Comparison of ENCODE assay signal across 27 cellular contexts in the genomic region with DNA sequence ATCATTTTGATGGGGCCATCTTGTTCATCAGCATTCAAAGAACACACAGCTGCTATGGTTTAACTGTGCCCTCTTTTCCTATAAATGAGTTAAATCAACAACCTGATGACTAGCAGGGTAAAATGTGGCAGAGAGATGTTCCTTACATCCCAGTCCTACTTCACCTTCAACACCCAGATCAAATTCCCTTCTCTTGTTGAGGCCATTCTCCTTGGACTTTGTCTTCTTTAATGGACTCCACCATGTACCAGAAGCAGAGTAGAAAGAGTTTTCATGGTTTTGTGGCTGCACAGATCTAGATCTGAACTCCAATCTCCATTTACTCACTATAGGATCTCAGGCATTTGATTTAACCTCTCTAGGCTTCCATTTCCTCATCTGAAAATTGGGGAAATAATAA. TPM values are rescaled to one million over a fixed set of nuclear protein-coding genes. Genes with fewer than 3 reads are reported as not detected.
"Had no signal": no experiment of that assay in that cellular context is flagged by ENCODE, and none has a peak within 500 bp of the region (broad histone marks: within the 10 kb centered on the region; RNA-seq: fewer than 3 reads in every experiment).

No MANE protein-coding gene starts in this region.

- H3K9me3 Mint-ChIP-seq: activated B cell treated with CpG ODN at 0.5 μM for 24 hours; activated CD4-positive, alpha-beta T cell treated with anti-CD3 and anti-CD28 coated beads, Interleukin-2, amount 10 ng/mL, durations not matched to agents 24 days and 14 days; activated naive CD4-positive, alpha-beta T cell treated with anti-CD3 and anti-CD28 coated beads, Interleukin-2, amount 50 U/mL, for 24 hours; activated T-cell treated with anti-CD3 and anti-CD28 coated beads, Interleukin-2, amount 50 U/mL, for 24 hours; activated T-helper 1 cell treated with anti-CD3 and anti-CD28 coated beads, Interleukin-12 subunit alpha, Interleukin-12 subunit beta, Interleukin-2, Interleukin-4 antibody, amounts not matched to agents 30 ng/mL and 10 ng/mL and 1 ng/mL, durations not matched to agents 14 hours and 24 hours and 36 hours; brain had no signal

- H3K4me3 ChIP-seq: ascending aorta, MG63 had no signal

- H3K4me1 ChIP-seq: ascending aorta had no signal

- H3K4me3 Mint-ChIP-seq: activated B cell treated with CpG ODN at 0.5 μM for 24 hours; activated CD4-positive, alpha-beta T cell treated with anti-CD3 and anti-CD28 coated beads, Interleukin-2, amount 10 ng/mL, durations not matched to agents 24 days and 14 days; activated CD8-positive, alpha-beta memory T cell treated with anti-CD3 and anti-CD28 coated beads, Interleukin-2, amount 10 ng/mL, durations not matched to agents 7 days and 5 days; activated naive CD4-positive, alpha-beta T cell treated with anti-CD3 and anti-CD28 coated beads, Interleukin-2, amount 50 U/mL, for 24 hours; activated T-cell treated with anti-CD3 and anti-CD28 coated beads, Interleukin-2, amount 50 U/mL, for 24 hours; activated T-helper 1 cell treated with anti-CD3 and anti-CD28 coated beads, Interleukin-12 subunit alpha, Interleukin-12 subunit beta, Interleukin-2, Interleukin-4 antibody, amounts not matched to agents 30 ng/mL and 10 ng/mL and 1 ng/mL, durations not matched to agents 14 hours and 24 hours and 36 hours; brain; T-helper 17 cell had no signal

- H3K9me3 ChIP-seq: ascending aorta, MG63 had no signal

- H3K27me3 ChIP-seq: ascending aorta, MG63 had no signal

- H3K36me3 Mint-ChIP-seq: activated CD8-positive, alpha-beta memory T cell treated with anti-CD3 and anti-CD28 coated beads, Interleukin-2, amount 10 ng/mL, durations not matched to agents 7 days and 5 days; activated naive CD4-positive, alpha-beta T cell treated with anti-CD3 and anti-CD28 coated beads, Interleukin-2, amount 50 U/mL, for 24 hours; brain had no signal

- H3K27ac ChIP-seq: ascending aorta had no signal

- ATAC-seq: activated CD8-positive, alpha-beta memory T cell treated with anti-CD3 and anti-CD28 coated beads, Interleukin-2, amount 10 ng/mL, durations not matched to agents 7 days and 5 days; T-helper 17 cell had no signal

- H3K27ac Mint-ChIP-seq: activated B cell treated with CpG ODN at 0.5 μM for 24 hours; activated CD4-positive, alpha-beta T cell treated with anti-CD3 and anti-CD28 coated beads, Interleukin-2, amount 10 ng/mL, durations not matched to agents 24 days and 14 days; activated CD8-positive, alpha-beta memory T cell treated with anti-CD3 and anti-CD28 coated beads, Interleukin-2, amount 10 ng/mL, durations not matched to agents 7 days and 5 days; activated naive CD4-positive, alpha-beta T cell treated with anti-CD3 and anti-CD28 coated beads, Interleukin-2, amount 50 U/mL, for 24 hours; activated T-cell treated with anti-CD3 and anti-CD28 coated beads, Interleukin-2, amount 50 U/mL, for 24 hours; activated T-helper 1 cell treated with anti-CD3 and anti-CD28 coated beads, Interleukin-12 subunit alpha, Interleukin-12 subunit beta, Interleukin-2, Interleukin-4 antibody, amounts not matched to agents 30 ng/mL and 10 ng/mL and 1 ng/mL, durations not matched to agents 14 hours and 24 hours and 36 hours; brain; T-helper 17 cell had no signal

- FAIRE-seq: RCC 7860 had no signal

- H3K27me3 Mint-ChIP-seq: activated B cell treated with CpG ODN at 0.5 μM for 24 hours; activated CD4-positive, alpha-beta T cell treated with anti-CD3 and anti-CD28 coated beads, Interleukin-2, amount 10 ng/mL, durations not matched to agents 24 days and 14 days; activated CD8-positive, alpha-beta memory T cell treated with anti-CD3 and anti-CD28 coated beads, Interleukin-2, amount 10 ng/mL, durations not matched to agents 7 days and 5 days; activated naive CD4-positive, alpha-beta T cell treated with anti-CD3 and anti-CD28 coated beads, Interleukin-2, amount 50 U/mL, for 24 hours; brain had no signal

- H3K4me1 Mint-ChIP-seq: activated B cell treated with CpG ODN at 0.5 μM for 24 hours; activated CD4-positive, alpha-beta T cell treated with anti-CD3 and anti-CD28 coated beads, Interleukin-2, amount 10 ng/mL, durations not matched to agents 24 days and 14 days; activated CD8-positive, alpha-beta memory T cell treated with anti-CD3 and anti-CD28 coated beads, Interleukin-2, amount 10 ng/mL, durations not matched to agents 7 days and 5 days; activated naive CD4-positive, alpha-beta T cell treated with anti-CD3 and anti-CD28 coated beads, Interleukin-2, amount 50 U/mL, for 24 hours; brain; T-helper 17 cell had no signal

- DNase-seq: activated B cell treated with CpG ODN at 0.5 μM for 24 hours; activated CD4-positive, alpha-beta T cell treated with anti-CD3 and anti-CD28 coated beads for 1 hour; activated CD4-positive, alpha-beta T cell treated with anti-CD3 and anti-CD28 coated beads, Interleukin-2, amount 10 ng/mL, durations not matched to agents 24 days and 14 days; activated CD4-positive, alpha-beta T cell treated with anti-CD3 and anti-CD28 coated beads, Interleukin-2, amount 50 U/mL, for 48 hours; activated CD8-positive, alpha-beta memory T cell treated with anti-CD3 and anti-CD28 coated beads, Interleukin-2, amount 10 ng/mL, durations not matched to agents 7 days and 5 days; activated effector memory CD4-positive, alpha-beta T cell treated with Interleukin-2 at 50 U/mL for 16 hours; activated naive CD4-positive, alpha-beta T cell; activated T-cell treated with anti-CD3 and anti-CD28 coated beads, Interleukin-2, amount 50 U/mL, for 24 hours; amniotic stem cell; MG63; NCI-H1092 treated with DMSO at 0.1 percent for 48 hours; NCI-H1417 treated with DMSO at 0.1 percent for 48 hours; NCI-H1694; NCI-H2029; NCI-H2107; NCI-H510A treated with DMSO at 0.1 percent for 48 hours; NCI-H69; NK-92 treated with Interleukin-12 subunit alpha and Interleukin-12 subunit beta, amount 100 ng/mL, for 24 hours; SHP77; T-helper 17 cell; T-helper 9 cell had no signal

- H3K36me3 ChIP-seq: ascending aorta, MG63 had no signal

RNA-seq across cellular contexts. Expression of a gene that starts 6.4 kb away (rescaled TPM):
- total RNA-seq: activated B cell treated with CpG ODN at 0.5 μM for 24 hours; activated CD4-positive, alpha-beta T cell treated with anti-CD3 and anti-CD28 coated beads, Interleukin-2, amount 10 ng/mL, durations not matched to agents 24 days and 14 days; activated CD8-positive, alpha-beta memory T cell treated with anti-CD3 and anti-CD28 coated beads, Interleukin-2, amount 10 ng/mL, durations not matched to agents 7 days and 5 days; activated T-helper 1 cell treated with anti-CD3 and anti-CD28 coated beads, Interleukin-12 subunit alpha, Interleukin-12 subunit beta, Interleukin-2, Interleukin-4 antibody, amounts not matched to agents 30 ng/mL and 10 ng/mL and 1 ng/mL, durations not matched to agents 14 hours and 24 hours and 36 hours; ascending aorta; SK-MEL-5; T-helper 17 cell had no signal
